ENCODE assay signal across 1 cellular context in genomic region chr7:44327981-44328380, GRCh38.
TF ChIP-seq lines count a peak whose summit lies in the region.

No MANE protein-coding gene starts in this region.

TF ChIP-seq in H1, 55 proteins besides CTCF, POLR2A, EP300 and RAD21 (continued from another document):
- no peak for TF ChIP-seq GABPA (IDR thresholded peaks at IDR 0.05; ENCODE audit: borderline replicate concordance, insufficient read depth, low read length)
- TF ChIP-seq POU5F1 (IDR thresholded peaks at IDR 0.05; ENCODE audit: low read depth, low read length) = no peak
